In the genomic region with DNA sequence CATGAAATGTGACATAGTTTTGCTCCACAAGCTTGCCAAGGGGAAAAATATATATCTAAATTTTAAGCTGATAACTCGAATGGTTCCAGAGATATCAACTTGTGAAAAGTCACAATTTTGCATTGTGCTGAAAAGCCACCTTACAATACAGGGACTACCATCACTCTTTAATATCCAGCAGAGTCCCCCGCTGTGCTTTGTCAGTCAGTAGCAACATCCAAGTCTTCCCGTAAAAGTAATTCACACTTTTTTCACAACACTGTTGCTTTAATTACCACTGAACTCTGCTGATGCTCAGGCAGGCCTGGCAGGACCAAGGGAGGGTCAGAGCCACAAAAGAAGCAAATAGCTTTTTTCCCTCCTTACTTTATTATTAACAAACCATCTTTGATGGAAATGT, we compare ENCODE assay signal across 2 cellular contexts.
TF ChIP-seq lines count a peak whose summit lies in the region.

No MANE protein-coding gene starts in this region.

TF ChIP-seq in GM23338, 12 proteins besides CTCF, POLR2A, EP300 and RAD21 (continues in another document):
- TF ChIP-seq, protein P1, sequence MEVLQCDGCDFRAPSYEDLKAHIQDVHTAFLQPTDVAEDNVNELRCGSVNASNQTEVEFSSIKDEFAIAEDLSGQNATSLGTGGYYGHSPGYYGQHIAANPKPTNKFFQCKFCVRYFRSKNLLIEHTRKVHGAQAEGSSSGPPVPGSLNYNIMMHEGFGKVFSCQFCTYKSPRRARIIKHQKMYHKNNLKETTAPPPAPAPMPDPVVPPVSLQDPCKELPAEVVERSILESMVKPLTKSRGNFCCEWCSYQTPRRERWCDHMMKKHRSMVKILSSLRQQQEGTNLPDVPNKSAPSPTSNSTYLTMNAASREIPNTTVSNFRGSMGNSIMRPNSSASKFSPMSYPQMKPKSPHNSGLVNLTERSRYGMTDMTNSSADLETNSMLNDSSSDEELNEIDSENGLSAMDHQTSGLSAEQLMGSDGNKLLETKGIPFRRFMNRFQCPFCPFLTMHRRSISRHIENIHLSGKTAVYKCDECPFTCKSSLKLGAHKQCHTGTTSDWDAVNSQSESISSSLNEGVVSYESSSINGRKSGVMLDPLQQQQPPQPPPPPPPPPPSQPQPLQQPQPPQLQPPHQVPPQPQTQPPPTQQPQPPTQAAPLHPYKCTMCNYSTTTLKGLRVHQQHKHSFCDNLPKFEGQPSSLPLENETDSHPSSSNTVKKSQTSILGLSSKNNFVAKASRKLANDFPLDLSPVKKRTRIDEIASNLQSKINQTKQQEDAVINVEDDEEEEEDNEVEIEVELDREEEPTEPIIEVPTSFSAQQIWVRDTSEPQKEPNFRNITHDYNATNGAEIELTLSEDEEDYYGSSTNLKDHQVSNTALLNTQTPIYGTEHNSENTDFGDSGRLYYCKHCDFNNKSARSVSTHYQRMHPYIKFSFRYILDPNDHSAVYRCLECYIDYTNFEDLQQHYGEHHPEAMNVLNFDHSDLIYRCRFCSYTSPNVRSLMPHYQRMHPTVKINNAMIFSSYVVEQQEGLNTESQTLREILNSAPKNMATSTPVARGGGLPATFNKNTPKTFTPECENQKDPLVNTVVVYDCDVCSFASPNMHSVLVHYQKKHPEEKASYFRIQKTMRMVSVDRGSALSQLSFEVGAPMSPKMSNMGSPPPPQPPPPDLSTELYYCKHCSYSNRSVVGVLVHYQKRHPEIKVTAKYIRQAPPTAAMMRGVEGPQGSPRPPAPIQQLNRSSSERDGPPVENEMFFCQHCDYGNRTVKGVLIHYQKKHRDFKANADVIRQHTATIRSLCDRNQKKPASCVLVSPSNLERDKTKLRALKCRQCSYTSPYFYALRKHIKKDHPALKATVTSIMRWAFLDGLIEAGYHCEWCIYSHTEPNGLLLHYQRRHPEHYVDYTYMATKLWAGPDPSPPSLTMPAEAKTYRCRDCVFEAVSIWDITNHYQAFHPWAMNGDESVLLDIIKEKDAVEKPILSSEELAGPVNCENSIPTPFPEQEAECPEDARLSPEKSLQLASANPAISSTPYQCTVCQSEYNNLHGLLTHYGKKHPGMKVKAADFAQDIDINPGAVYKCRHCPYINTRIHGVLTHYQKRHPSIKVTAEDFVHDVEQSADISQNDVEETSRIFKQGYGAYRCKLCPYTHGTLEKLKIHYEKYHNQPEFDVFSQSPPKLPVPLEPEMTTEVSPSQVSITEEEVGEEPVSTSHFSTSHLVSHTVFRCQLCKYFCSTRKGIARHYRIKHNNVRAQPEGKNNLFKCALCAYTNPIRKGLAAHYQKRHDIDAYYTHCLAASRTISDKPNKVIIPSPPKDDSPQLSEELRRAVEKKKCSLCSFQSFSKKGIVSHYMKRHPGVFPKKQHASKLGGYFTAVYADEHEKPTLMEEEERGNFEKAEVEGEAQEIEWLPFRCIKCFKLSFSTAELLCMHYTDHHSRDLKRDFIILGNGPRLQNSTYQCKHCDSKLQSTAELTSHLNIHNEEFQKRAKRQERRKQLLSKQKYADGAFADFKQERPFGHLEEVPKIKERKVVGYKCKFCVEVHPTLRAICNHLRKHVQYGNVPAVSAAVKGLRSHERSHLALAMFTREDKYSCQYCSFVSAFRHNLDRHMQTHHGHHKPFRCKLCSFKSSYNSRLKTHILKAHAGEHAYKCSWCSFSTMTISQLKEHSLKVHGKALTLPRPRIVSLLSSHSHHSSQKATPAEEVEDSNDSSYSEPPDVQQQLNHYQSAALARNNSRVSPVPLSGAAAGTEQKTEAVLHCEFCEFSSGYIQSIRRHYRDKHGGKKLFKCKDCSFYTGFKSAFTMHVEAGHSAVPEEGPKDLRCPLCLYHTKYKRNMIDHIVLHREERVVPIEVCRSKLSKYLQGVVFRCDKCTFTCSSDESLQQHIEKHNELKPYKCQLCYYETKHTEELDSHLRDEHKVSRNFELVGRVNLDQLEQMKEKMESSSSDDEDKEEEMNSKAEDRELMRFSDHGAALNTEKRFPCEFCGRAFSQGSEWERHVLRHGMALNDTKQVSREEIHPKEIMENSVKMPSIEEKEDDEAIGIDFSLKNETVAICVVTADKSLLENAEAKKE (CRISPR knock-in tag; IDR thresholded peaks at IDR 0.05): no peak
- TF ChIP-seq EZH2 (IDR thresholded peaks at IDR 0.05; ENCODE audit: low read depth, unreplicated experiment) (no peak), EZH2phosphoT487 (IDR thresholded peaks at IDR 0.05; ENCODE audit: unreplicated experiment) (no peak), STAT1 (IDR thresholded peaks at IDR 0.05; ENCODE audit: unreplicated experiment) (no peak), ZNF331 (CRISPR knock-in tag; IDR thresholded peaks at IDR 0.05; ENCODE audit: low read depth) (no peak), CREB1 (CRISPR knock-in tag; IDR thresholded peaks at IDR 0.05; ENCODE audit: low read depth) (no peak), JUNB (IDR thresholded peaks at IDR 0.05; ENCODE audit: unreplicated experiment) (no peak), POLR2AphosphoS5 (IDR thresholded peaks at IDR 0.05; ENCODE audit: low read depth) (no peak)
- TF ChIP-seq, protein P2, sequence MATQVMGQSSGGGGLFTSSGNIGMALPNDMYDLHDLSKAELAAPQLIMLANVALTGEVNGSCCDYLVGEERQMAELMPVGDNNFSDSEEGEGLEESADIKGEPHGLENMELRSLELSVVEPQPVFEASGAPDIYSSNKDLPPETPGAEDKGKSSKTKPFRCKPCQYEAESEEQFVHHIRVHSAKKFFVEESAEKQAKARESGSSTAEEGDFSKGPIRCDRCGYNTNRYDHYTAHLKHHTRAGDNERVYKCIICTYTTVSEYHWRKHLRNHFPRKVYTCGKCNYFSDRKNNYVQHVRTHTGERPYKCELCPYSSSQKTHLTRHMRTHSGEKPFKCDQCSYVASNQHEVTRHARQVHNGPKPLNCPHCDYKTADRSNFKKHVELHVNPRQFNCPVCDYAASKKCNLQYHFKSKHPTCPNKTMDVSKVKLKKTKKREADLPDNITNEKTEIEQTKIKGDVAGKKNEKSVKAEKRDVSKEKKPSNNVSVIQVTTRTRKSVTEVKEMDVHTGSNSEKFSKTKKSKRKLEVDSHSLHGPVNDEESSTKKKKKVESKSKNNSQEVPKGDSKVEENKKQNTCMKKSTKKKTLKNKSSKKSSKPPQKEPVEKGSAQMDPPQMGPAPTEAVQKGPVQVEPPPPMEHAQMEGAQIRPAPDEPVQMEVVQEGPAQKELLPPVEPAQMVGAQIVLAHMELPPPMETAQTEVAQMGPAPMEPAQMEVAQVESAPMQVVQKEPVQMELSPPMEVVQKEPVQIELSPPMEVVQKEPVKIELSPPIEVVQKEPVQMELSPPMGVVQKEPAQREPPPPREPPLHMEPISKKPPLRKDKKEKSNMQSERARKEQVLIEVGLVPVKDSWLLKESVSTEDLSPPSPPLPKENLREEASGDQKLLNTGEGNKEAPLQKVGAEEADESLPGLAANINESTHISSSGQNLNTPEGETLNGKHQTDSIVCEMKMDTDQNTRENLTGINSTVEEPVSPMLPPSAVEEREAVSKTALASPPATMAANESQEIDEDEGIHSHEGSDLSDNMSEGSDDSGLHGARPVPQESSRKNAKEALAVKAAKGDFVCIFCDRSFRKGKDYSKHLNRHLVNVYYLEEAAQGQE (IDR thresholded peaks at IDR 0.05; ENCODE audit: unreplicated experiment): no peak
- TF ChIP-seq, protein P3, sequence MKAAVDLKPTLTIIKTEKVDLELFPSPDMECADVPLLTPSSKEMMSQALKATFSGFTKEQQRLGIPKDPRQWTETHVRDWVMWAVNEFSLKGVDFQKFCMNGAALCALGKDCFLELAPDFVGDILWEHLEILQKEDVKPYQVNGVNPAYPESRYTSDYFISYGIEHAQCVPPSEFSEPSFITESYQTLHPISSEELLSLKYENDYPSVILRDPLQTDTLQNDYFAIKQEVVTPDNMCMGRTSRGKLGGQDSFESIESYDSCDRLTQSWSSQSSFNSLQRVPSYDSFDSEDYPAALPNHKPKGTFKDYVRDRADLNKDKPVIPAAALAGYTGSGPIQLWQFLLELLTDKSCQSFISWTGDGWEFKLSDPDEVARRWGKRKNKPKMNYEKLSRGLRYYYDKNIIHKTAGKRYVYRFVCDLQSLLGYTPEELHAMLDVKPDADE (IDR thresholded peaks at IDR 0.05): no peak

TF ChIP-seq in WTC11, 78 proteins besides CTCF, POLR2A, EP300 and RAD21 (continued from another document):
- TF ChIP-seq, protein P4, sequence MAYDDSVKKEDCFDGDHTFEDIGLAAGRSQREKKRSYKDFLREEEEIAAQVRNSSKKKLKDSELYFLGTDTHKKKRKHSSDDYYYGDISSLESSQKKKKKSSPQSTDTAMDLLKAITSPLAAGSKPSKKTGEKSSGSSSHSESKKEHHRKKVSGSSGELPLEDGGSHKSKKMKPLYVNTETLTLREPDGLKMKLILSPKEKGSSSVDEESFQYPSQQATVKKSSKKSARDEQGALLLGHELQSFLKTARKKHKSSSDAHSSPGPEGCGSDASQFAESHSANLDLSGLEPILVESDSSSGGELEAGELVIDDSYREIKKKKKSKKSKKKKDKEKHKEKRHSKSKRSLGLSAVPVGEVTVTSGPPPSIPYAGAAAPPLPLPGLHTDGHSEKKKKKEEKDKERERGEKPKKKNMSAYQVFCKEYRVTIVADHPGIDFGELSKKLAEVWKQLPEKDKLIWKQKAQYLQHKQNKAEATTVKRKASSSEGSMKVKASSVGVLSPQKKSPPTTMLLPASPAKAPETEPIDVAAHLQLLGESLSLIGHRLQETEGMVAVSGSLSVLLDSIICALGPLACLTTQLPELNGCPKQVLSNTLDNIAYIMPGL (CRISPR knock-in tag; IDR thresholded peaks at IDR 0.05): no peak
- TF ChIP-seq, protein P5, sequence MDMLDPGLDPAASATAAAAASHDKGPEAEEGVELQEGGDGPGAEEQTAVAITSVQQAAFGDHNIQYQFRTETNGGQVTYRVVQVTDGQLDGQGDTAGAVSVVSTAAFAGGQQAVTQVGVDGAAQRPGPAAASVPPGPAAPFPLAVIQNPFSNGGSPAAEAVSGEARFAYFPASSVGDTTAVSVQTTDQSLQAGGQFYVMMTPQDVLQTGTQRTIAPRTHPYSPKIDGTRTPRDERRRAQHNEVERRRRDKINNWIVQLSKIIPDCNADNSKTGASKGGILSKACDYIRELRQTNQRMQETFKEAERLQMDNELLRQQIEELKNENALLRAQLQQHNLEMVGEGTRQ (CRISPR knock-in tag; IDR thresholded peaks at IDR 0.05): no peak
- TF ChIP-seq FOXJ3 (CRISPR knock-in tag; IDR thresholded peaks at IDR 0.05; ENCODE audit: borderline replicate concordance): no peak
- TF ChIP-seq, protein P6, sequence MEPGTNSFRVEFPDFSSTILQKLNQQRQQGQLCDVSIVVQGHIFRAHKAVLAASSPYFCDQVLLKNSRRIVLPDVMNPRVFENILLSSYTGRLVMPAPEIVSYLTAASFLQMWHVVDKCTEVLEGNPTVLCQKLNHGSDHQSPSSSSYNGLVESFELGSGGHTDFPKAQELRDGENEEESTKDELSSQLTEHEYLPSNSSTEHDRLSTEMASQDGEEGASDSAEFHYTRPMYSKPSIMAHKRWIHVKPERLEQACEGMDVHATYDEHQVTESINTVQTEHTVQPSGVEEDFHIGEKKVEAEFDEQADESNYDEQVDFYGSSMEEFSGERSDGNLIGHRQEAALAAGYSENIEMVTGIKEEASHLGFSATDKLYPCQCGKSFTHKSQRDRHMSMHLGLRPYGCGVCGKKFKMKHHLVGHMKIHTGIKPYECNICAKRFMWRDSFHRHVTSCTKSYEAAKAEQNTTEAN (CRISPR knock-in tag; IDR thresholded peaks at IDR 0.05): no peak
- TF ChIP-seq, protein P7, sequence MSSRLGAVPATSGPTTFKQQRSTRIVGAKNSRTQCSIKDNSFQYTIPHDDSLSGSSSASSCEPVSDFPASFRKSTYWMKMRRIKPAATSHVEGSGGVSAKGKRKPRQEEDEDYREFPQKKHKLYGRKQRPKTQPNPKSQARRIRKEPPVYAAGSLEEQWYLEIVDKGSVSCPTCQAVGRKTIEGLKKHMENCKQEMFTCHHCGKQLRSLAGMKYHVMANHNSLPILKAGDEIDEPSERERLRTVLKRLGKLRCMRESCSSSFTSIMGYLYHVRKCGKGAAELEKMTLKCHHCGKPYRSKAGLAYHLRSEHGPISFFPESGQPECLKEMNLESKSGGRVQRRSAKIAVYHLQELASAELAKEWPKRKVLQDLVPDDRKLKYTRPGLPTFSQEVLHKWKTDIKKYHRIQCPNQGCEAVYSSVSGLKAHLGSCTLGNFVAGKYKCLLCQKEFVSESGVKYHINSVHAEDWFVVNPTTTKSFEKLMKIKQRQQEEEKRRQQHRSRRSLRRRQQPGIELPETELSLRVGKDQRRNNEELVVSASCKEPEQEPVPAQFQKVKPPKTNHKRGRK (CRISPR knock-in tag; IDR thresholded peaks at IDR 0.05; ENCODE audit: borderline replicate concordance): no peak
- TF ChIP-seq, protein P8, sequence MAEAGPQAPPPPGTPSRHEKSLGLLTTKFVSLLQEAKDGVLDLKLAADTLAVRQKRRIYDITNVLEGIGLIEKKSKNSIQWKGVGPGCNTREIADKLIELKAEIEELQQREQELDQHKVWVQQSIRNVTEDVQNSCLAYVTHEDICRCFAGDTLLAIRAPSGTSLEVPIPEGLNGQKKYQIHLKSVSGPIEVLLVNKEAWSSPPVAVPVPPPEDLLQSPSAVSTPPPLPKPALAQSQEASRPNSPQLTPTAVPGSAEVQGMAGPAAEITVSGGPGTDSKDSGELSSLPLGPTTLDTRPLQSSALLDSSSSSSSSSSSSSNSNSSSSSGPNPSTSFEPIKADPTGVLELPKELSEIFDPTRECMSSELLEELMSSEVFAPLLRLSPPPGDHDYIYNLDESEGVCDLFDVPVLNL (CRISPR knock-in tag; IDR thresholded peaks at IDR 0.05; ENCODE audit: borderline replicate concordance, low read depth): no peak
TF ChIP-seq in WTC11: peak in this region for 0.
